ENCODE assay signal across 8 cellular contexts in the genomic region with DNA sequence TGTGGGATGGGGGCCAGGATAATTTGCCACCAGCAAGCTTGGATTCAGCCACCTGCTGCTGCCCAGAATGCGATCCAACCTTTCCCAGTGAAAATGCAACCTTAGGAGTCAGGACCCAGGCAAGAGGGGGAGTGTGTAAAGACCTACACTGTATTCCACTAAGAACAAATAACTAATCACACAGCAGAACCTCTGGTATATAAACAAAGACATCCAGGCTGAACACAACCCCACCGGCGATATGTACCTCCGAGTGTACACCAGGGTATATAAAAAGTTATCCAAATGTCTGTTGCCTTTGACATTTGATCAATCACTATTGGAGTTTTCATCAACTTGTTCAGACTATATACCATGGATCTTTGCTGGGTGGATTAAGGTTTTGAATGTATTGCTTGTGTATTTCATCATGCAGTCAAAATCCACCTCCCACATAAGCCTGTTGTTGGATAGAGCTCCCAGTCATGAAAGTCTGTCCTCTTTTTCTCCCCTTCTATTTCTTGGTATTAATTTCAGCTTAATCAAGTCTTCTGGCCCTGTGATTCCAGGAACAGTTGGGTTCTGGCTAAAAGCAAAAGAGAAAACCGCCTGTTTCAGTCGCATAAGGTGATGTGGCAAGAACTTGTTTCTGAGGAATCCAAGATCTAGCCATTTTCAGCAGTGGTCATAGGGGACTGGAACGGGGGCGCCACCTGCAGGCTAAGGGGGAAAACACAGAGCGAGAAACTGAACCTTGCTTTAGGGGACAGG.
DNase-seq lines count a peak whose midpoint lies in the region; ATAC-seq and TF ChIP-seq lines count a peak whose summit lies in the region.

No MANE protein-coding gene starts in this region.

- no peaks in the 10 kb centered on the region for H3F3A ChIP-seq in neural cell (ENCODE audit: insufficient read depth, low read length, poor library complexity, severe bottlenecking)

- no peaks in the 10 kb centered on the region for H3K27me3 Mint-ChIP-seq in activated T-cell treated with anti-CD3 and anti-CD28 coated beads, Interleukin-2, amount 50 U/mL, for 4 hours (ENCODE audit: low read depth)

- peak; percentile 73 for ATAC-seq in GM19023 (IDR thresholded peaks at IDR 0.05; ENCODE audit: unreplicated experiment)
- ATAC-seq in activated T-cell treated with anti-CD3 and anti-CD28 coated beads, Interleukin-2, amount 50 U/mL, for 4 hours = peak; percentile 82 to 92

- H3K27ac ChIP-seq in ACC112 (ENCODE audit: low read depth, low read length) (peak overlapping the region; percentile 45), Peyer's patch (no peak overlapping the region), neural cell (ENCODE audit: low read length) (no peak overlapping the region)

- no peak for TF ChIP-seq POLR2A in Peyer's patch (IDR thresholded peaks at IDR 0.05)

- DNase-seq in Jurkat, Clone E6-1 (ENCODE audit: low read depth, low spot score) = peak; percentile 66
- peak; percentile 70 to 89 (median 81) for DNase-seq in Peyer's patch
- peak; percentile 72 for DNase-seq in activated T-cell treated with anti-CD3 and anti-CD28 coated beads, Interleukin-2, amount 50 U/mL, for 4 hours
- DNase-seq in fibroblast of gingiva (ENCODE audit: low read depth) = peak; percentile 81
- peak; percentile 77 for DNase-seq in stimulated activated naive CD4-positive, alpha-beta T cell treated with Interleukin-2 at 50 U/mL for 16 hours (lab: John Stamatoyannopoulos, UW)

- peaks cover 31% of the 10 kb centered on the region for H3K4me1 Mint-ChIP-seq in activated T-cell treated with anti-CD3 and anti-CD28 coated beads, Interleukin-2, amount 50 U/mL, for 4 hours (ENCODE audit: low read depth)

- no peak overlapping the region for H3K9ac ChIP-seq in neural cell (ENCODE audit: low read length)

- H3K4me3 Mint-ChIP-seq in activated T-cell treated with anti-CD3 and anti-CD28 coated beads, Interleukin-2, amount 50 U/mL, for 4 hours = no peak overlapping the region

- H3K4me3 ChIP-seq in ACC112 (ENCODE audit: low read depth, low read length) (no peak overlapping the region), Peyer's patch (no peak overlapping the region), neural cell (ENCODE audit: low read length) (peak overlapping the region; percentile 21)
- no peak overlapping the region for H3K4me3 ChIP-seq in Jurkat, Clone E6-1 (ENCODE audit: low read length)

- no peaks in the 10 kb centered on the region for H3K36me3 Mint-ChIP-seq in activated T-cell treated with anti-CD3 and anti-CD28 coated beads, Interleukin-2, amount 50 U/mL, for 4 hours (ENCODE audit: insufficient read depth)

- H3K27me3 ChIP-seq in ACC112 (ENCODE audit: insufficient read depth, low read length) = no peaks in the 10 kb centered on the region
- no peaks in the 10 kb centered on the region for H3K27me3 ChIP-seq in Peyer's patch
- H3K27me3 ChIP-seq in neural cell (ENCODE audit: insufficient read depth, low read depth, low read length) = no peaks in the 10 kb centered on the region

- H3K4me2 ChIP-seq in neural cell (ENCODE audit: low read length) = no peak overlapping the region

- TF ChIP-seq CTCF in Peyer's patch (IDR thresholded peaks at IDR 0.05) = peak; percentile 85 to 92 (median 86)
- TF ChIP-seq CTCF in neural cell (IDR thresholded peaks at IDR 0.05; ENCODE audit: poor library complexity, severe bottlenecking) = peak; percentile 96

- no peaks in the 10 kb centered on the region for H4K20me1 ChIP-seq in neural cell (ENCODE audit: insufficient read depth)

- H3K79me2 ChIP-seq in ACC112 (ENCODE audit: control insufficient read depth, insufficient read depth, low read length, unreplicated experiment) (no peaks in the 10 kb centered on the region), neural cell (replicated peaks; ENCODE audit: insufficient read depth, low read length) (no peaks in the 10 kb centered on the region)

- H3K9me3 ChIP-seq in Peyer's patch (no peaks in the 10 kb centered on the region), neural cell (ENCODE audit: low read length) (no peaks in the 10 kb centered on the region)

- no peaks in the 10 kb centered on the region for H3K9me3 Mint-ChIP-seq in activated T-cell treated with anti-CD3 and anti-CD28 coated beads, Interleukin-2, amount 50 U/mL, for 4 hours

- no peak for TF ChIP-seq EP300 in neural cell (conservative IDR thresholded peaks at IDR 0.05; ENCODE audit: poor library complexity, severe bottlenecking)

- H3K36me3 ChIP-seq in ACC112 (ENCODE audit: insufficient read depth, low read length) (no peaks in the 10 kb centered on the region), Peyer's patch (no peaks in the 10 kb centered on the region), neural cell (ENCODE audit: insufficient read depth, low read length) (no peaks in the 10 kb centered on the region)

- peaks cover 51% of the 10 kb centered on the region for H3K4me1 ChIP-seq in ACC112 (ENCODE audit: control insufficient read depth, insufficient read depth, low read length, unreplicated experiment)
- peaks cover 0 to 20% (median 2%) of the 10 kb centered on the region in 4 donors for H3K4me1 ChIP-seq in Peyer's patch

- no peaks in the 10 kb centered on the region for H3K9me2 ChIP-seq in neural cell (ENCODE audit: insufficient read depth, low read length)

- H2AFZ ChIP-seq in ACC112 (ENCODE audit: low read length, unreplicated experiment) (peak overlapping the region; percentile 84), neural cell (ENCODE audit: low read depth, low read length) (no peak overlapping the region)

- peak; percentile 96 for TF ChIP-seq RAD21 in neural cell (conservative IDR thresholded peaks at IDR 0.05)

TF ChIP-seq in neural cell, 6 proteins besides CTCF, POLR2A, EP300 and RAD21:
- no peak for TF ChIP-seq MXI1 (conservative IDR thresholded peaks at IDR 0.05; ENCODE audit: poor library complexity, severe bottlenecking)
- peak; percentile 95 for TF ChIP-seq SMC3 (conservative IDR thresholded peaks at IDR 0.05; ENCODE audit: poor library complexity)
